8 cellular contexts compared by ENCODE assay signal in the genomic region with DNA sequence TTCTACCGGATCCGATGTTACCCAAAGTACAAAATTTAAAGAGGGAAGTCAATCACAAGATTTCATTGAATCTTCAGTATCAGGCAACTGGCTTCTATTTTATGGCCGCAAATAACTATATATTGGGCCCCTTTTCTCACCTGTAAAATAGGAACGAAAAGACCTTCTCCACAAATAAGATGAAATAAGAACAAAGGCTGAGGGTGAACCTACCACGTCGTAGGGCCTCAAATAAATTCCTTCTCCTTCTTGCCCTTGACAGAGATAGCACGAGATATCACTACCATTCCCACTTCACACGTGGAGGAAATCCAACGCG. TPM values are rescaled to one million over a fixed set of nuclear protein-coding genes. Genes with fewer than 3 reads are reported as not detected.
DNase-seq lines count a peak whose midpoint lies in the region; ATAC-seq and TF ChIP-seq lines count a peak whose summit lies in the region.

No MANE protein-coding gene starts in this region.

- H3K9me3 Mint-ChIP-seq in activated T-helper 2 cell treated with anti-CD3 and anti-CD28 coated beads, Interferon-gamma antibody, Interleukin-2, Interleukin-4, amounts not matched to agents 10 μg/mL and 5 μg/mL and 100 μg/mL, durations not matched to agents 14 hours and 24 hours and 36 hours, result no peaks in the 10 kb centered on the region

- H3K9me3 ChIP-seq in iPS-18c (ENCODE audit: control insufficient read depth, insufficient read depth, low read length) (no peaks in the 10 kb centered on the region), stomach (no peaks in the 10 kb centered on the region)

- peaks cover 9 to 29% (median 25%) of the 10 kb centered on the region in 4 donors for H3K4me1 ChIP-seq in stomach

- peaks cover 47% of the 10 kb centered on the region for H3K36me3 Mint-ChIP-seq in activated T-helper 2 cell treated with anti-CD3 and anti-CD28 coated beads, Interferon-gamma antibody, Interleukin-2, Interleukin-4, amounts not matched to agents 10 μg/mL and 5 μg/mL and 100 μg/mL, durations not matched to agents 14 hours and 24 hours and 36 hours (ENCODE audit: low read depth)

- 0% methylated on average over 10 of the region's 10 CpGs for WGBS in stomach, 5 donors

- H3K27me3 ChIP-seq in stomach, result no peaks in the 10 kb centered on the region

- peaks cover 24% of the 10 kb centered on the region for H3K4me1 Mint-ChIP-seq in activated T-helper 2 cell treated with anti-CD3 and anti-CD28 coated beads, Interferon-gamma antibody, Interleukin-2, Interleukin-4, amounts not matched to agents 10 μg/mL and 5 μg/mL and 100 μg/mL, durations not matched to agents 14 hours and 24 hours and 36 hours (ENCODE audit: low read depth)

- TF ChIP-seq EP300 in stomach (IDR thresholded peaks at IDR 0.05), result no peak

- H3K4me3 ChIP-seq in iPS-18c (ENCODE audit: insufficient read depth, low read depth, low read length), result peak overlapping the region; percentile 67
- peak overlapping the region; percentile 88 to 98 (median 96) for H3K4me3 ChIP-seq in stomach

- H3K27ac Mint-ChIP-seq in activated T-helper 2 cell treated with anti-CD3 and anti-CD28 coated beads, Interferon-gamma antibody, Interleukin-2, Interleukin-4, amounts not matched to agents 10 μg/mL and 5 μg/mL and 100 μg/mL, durations not matched to agents 14 hours and 24 hours and 36 hours, result peak overlapping the region; percentile 97

- H3K4me3 Mint-ChIP-seq in activated T-helper 2 cell treated with anti-CD3 and anti-CD28 coated beads, Interferon-gamma antibody, Interleukin-2, Interleukin-4, amounts not matched to agents 10 μg/mL and 5 μg/mL and 100 μg/mL, durations not matched to agents 14 hours and 24 hours and 36 hours (ENCODE audit: low read depth), result peak overlapping the region; percentile 95

- peaks cover 0 to 21% (median 17%) of the 10 kb centered on the region in 4 donors for H3K36me3 ChIP-seq in stomach

- intact Hi-C loops in activated T-helper 2 cell treated with anti-CD3 and anti-CD28 coated beads, Interferon-gamma antibody, Interleukin-2, Interleukin-4, amounts not matched to agents 10 μg/mL and 5 μg/mL and 100 μg/mL, durations not matched to agents 14 hours and 24 hours and 36 hours (cut with micrococcal nuclease), result loop anchor here (1.0 to 10.0 kb wide), 4 partner anchors 63 to 361 kb away; a partner anchor contains a TSS
- intact Hi-C loops in stomach (cut with DNase I; ENCODE audit: low total_unique reads), result no loop called here

- DNase-seq in NCI-H510A treated with DMSO at 0.1 percent for 48 hours (lab: John Stamatoyannopoulos, UW), result peak; percentile 64
- DNase-seq in NCI-H510A (lab: John Stamatoyannopoulos, UW), result no peak
- DNase-seq in activated T-helper 2 cell treated with anti-CD3 and anti-CD28 coated beads, Interferon-gamma antibody, Interleukin-2, Interleukin-4, amounts not matched to agents 10 μg/mL and 5 μg/mL and 100 μg/mL, durations not matched to agents 14 hours and 24 hours and 36 hours (ENCODE audit: low spot score), result no peak
- no peak for DNase-seq in stomach
- no peak for DNase-seq in stimulated activated CD8-positive, alpha-beta memory T cell treated with anti-CD3 and anti-CD28 coated beads, Interleukin-4, amount 100 ng/mL, for 48 hours
- DNase-seq in amniotic stem cell (lab: John Stamatoyannopoulos, UW), result no peak

- peak overlapping the region; percentile 65 to 93 (median 91) for H3K27ac ChIP-seq in stomach

- no peaks in the 10 kb centered on the region for H3K27me3 Mint-ChIP-seq in activated T-helper 2 cell treated with anti-CD3 and anti-CD28 coated beads, Interferon-gamma antibody, Interleukin-2, Interleukin-4, amounts not matched to agents 10 μg/mL and 5 μg/mL and 100 μg/mL, durations not matched to agents 14 hours and 24 hours and 36 hours (ENCODE audit: low read depth)

- TF ChIP-seq POLR2A in stomach (IDR thresholded peaks at IDR 0.05), result no peak

- no peak for TF ChIP-seq CTCF in stomach (IDR thresholded peaks at IDR 0.05)

- no peak for ATAC-seq in HG03432 (IDR thresholded peaks at IDR 0.05; ENCODE audit: unreplicated experiment)

RNA-seq across cellular contexts. Expression of a gene that starts 0.8 kb away (rescaled TPM):
- 31.5 and 32.0 TPM in 2 replicates for total RNA-seq in activated T-helper 2 cell treated with anti-CD3 and anti-CD28 coated beads, Interferon-gamma antibody, Interleukin-2, Interleukin-4, amounts not matched to agents 10 μg/mL and 5 μg/mL and 100 μg/mL, durations not matched to agents 14 hours and 24 hours and 36 hours
- total RNA-seq in stomach, result 100 to 1,000 TPM in 1 of 5 donors, 10 to 100 TPM in 4; 10.1 to 185 (median 32.2) TPM
- polyA plus RNA-seq in stomach, result 1 to 10 TPM; 3.7 to 5.0 (median 4.2) TPM
